Comparison of ENCODE assay signal across 8 cellular contexts in the genomic region with DNA sequence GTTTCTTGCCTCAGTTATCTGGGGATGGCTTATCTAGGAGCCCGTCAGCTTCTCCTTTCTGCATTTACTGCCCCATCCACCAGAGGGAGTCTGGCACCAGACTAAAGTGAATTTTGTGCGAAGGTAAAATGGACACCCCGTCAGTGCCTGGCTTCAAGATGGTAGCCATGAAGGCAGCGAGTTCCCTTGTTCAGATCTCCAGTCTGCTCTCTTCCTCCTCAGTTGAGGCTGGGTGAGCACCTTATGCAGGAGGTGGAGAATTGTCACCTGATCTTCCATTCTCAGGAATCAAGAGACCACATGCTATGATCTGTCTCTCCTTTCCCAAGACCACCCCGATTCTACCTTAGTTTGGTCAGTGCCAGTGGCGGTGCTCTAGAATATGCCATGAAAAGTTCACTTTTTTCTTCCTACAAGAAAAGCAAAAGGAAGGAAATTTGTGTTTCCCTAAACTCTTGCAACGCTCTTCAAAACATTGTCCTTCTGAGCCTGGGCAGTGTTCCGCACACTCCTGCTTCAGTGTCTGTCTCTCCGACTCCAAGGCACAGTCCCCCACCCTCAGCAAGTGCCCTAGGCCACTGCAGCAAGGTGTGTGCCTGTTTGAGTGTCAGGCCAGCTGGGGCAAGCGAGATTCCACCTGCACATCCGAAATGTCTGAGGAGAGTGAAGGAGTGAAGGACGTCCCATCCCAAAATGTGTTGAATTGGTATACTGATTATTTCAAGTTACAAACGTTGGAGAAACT.
DNase-seq lines count a peak whose midpoint lies in the region; ATAC-seq and TF ChIP-seq lines count a peak whose summit lies in the region.

No MANE protein-coding gene starts in this region.

- H3K4me3 ChIP-seq in brain microvascular endothelial cell (ENCODE audit: low read depth, low read length): no peak overlapping the region

- TF ChIP-seq CTCF in brain microvascular endothelial cell (IDR thresholded peaks at IDR 0.05; ENCODE audit: low read depth, low read length, missing control alignments) (peak; percentile 73), mesothelial cell of epicardium (IDR thresholded peaks at IDR 0.05; ENCODE audit: unreplicated experiment) (peak; percentile 36)

- no peaks in the 10 kb centered on the region for H3K36me3 Mint-ChIP-seq in mesothelial cell of epicardium

- no peak for TF ChIP-seq EP300 in Ishikawa (IDR thresholded peaks at IDR 0.05; ENCODE audit: borderline replicate concordance)

- H3K9me3 Mint-ChIP-seq in mesothelial cell of epicardium: no peaks in the 10 kb centered on the region

- no peaks in the 10 kb centered on the region for H3K36me3 ChIP-seq in brain microvascular endothelial cell (replicated peaks)

- DNase-seq in DMS114 treated with DMSO at 0.1 percent for 48 hours (lab: John Stamatoyannopoulos, UW; ENCODE audit: unreplicated experiment): peak; percentile 26
- peak; percentile 14 for DNase-seq in SKM-1 (lab: John Stamatoyannopoulos, UW; ENCODE audit: unreplicated experiment)
- peak; percentile 22 for DNase-seq in brain microvascular endothelial cell
- no peak for DNase-seq in mesothelial cell of epicardium (ENCODE audit: low spot score in 2 of 2, unreplicated experiment in 2 of 2)
- DNase-seq in cerebellar nuclear complex (lab: John Stamatoyannopoulos, UW): no peak

- no peaks in the 10 kb centered on the region for H3K4me1 Mint-ChIP-seq in mesothelial cell of epicardium

- no peaks in the 10 kb centered on the region for H3K27me3 Mint-ChIP-seq in mesothelial cell of epicardium (ENCODE audit: low read depth)

- in situ Hi-C loops in brain microvascular endothelial cell (cut with HindIII; ENCODE audit: low pct_ligation_motif_present, low sequenced_read_pairs): no loop called here

- peak; percentile 78 for TF ChIP-seq RAD21 in Ishikawa (IDR thresholded peaks at IDR 0.05; ENCODE audit: low read depth)

- no peak overlapping the region for H3K4me3 Mint-ChIP-seq in mesothelial cell of epicardium

- H3K27ac ChIP-seq in brain microvascular endothelial cell: no peak overlapping the region

- ATAC-seq in GM19438 (IDR thresholded peaks at IDR 0.05; ENCODE audit: low read depth, unreplicated experiment) (peak; percentile 65), GM19397 (IDR thresholded peaks at IDR 0.05; ENCODE audit: unreplicated experiment) (no peak)

- no peaks in the 10 kb centered on the region for H3K27me3 ChIP-seq in brain microvascular endothelial cell (replicated peaks)

- no peak overlapping the region for H3K27ac Mint-ChIP-seq in mesothelial cell of epicardium

TF ChIP-seq in Ishikawa, 13 proteins besides CTCF, POLR2A, EP300 and RAD21:
- TF ChIP-seq ZBTB7A (IDR thresholded peaks at IDR 0.05; ENCODE audit: low read depth) (no peak), YY1 (IDR thresholded peaks at IDR 0.05; ENCODE audit: low read depth) (peak; percentile 89), TEAD4 (IDR thresholded peaks at IDR 0.05) (0 out of 2 replicates have a peak, but pooled peaks have one; percentile 25), CREB1 (IDR thresholded peaks at IDR 0.05; ENCODE audit: low read depth) (no peak), TCF12 (IDR thresholded peaks at IDR 0.05; ENCODE audit: low read depth) (no peak), USF1 (IDR thresholded peaks at IDR 0.05) (no peak), REST (IDR thresholded peaks at IDR 0.05; ENCODE audit: low read depth) (no peak)

Comparison
In these comparisons a context has a peak if more than half of its experiments do, and no peak if none do; other contexts are left out.
1. DNase-seq: peak in DMS114 treated with DMSO at 0.1 percent for 48 hours (single experiment), SKM-1 (single experiment) and brain microvascular endothelial cell (single experiment); none in mesothelial cell of epicardium (0 of 2) and cerebellar nuclear complex (0 of 2).